Comparison of ENCODE assay signal across 19 cellular contexts in the genomic region with DNA sequence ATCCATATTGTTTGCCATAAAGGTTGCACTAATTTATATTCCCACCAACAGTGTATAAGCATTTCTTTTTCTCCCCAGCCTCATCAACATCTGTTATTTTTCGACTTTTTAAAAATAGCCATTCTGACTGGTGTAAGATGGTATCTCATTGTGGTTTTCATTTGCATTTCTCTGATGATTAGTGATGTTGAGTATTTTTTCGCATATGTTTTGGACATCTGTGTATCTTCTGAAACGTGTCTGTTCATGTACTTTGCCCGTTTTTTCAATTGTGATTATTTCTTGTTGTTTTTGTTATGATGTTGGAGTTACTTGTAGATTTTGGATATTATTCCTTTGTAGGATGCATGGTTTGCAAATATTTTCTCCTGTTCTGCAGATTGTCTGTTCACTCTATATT. TPM values are rescaled to one million over a fixed set of nuclear protein-coding genes. Genes with fewer than 3 reads are reported as not detected.
DNase-seq lines count a peak whose midpoint lies in the region; ATAC-seq and TF ChIP-seq lines count a peak whose summit lies in the region.
"Had no signal": no experiment of that assay in that cellular context is flagged by ENCODE, and none has a peak within 500 bp of the region (broad histone marks: within the 10 kb centered on the region; RNA-seq: fewer than 3 reads in every experiment).

No MANE protein-coding gene starts in this region.

- H3K9me3 Mint-ChIP-seq in CD8-positive, alpha-beta memory T cell = peaks cover 0 to 9% (median 7%) of the 10 kb centered on the region in 5 donors
- H3K9me3 Mint-ChIP-seq: GM23338 had no signal

- H3K27ac ChIP-seq in tibial nerve = no peak overlapping the region
- H3K27ac ChIP-seq in CD8-positive, alpha-beta memory T cell (ENCODE audit: low read depth, low read length) = no peak overlapping the region
- H3K27ac ChIP-seq: gastroesophageal sphincter had no signal

- WGBS in tibial nerve, 2 donors = 81 to 87% methylated on average over 4 of the region's 4 CpGs

- POLR2A ChIA-PET in GM10248 (lab: Yijun Ruan, JAX) = no interaction called here
- POLR2A ChIA-PET in CD8-positive, alpha-beta memory T cell (lab: Charles Lee) = no interaction called here

- H3K36me3 ChIP-seq in tibial nerve = no peaks in the 10 kb centered on the region
- H3K36me3 ChIP-seq in CD8-positive, alpha-beta memory T cell (ENCODE audit: insufficient read depth, low read length) = no peaks in the 10 kb centered on the region
- H3K36me3 ChIP-seq: gastroesophageal sphincter had no signal

- peak; percentile 71 for ATAC-seq in GM18870 (IDR thresholded peaks at IDR 0.05; ENCODE audit: unreplicated experiment)
- ATAC-seq in HG02588 (IDR thresholded peaks at IDR 0.05; ENCODE audit: unreplicated experiment) = peak; percentile 47
- ATAC-seq: gastroesophageal sphincter, GM23338 had no signal

- peaks cover 0 to 18% (median 0%) of the 10 kb centered on the region in 4 donors for H3K9me3 ChIP-seq in tibial nerve
- H3K9me3 ChIP-seq in CD8-positive, alpha-beta memory T cell (ENCODE audit: low read length) = no peaks in the 10 kb centered on the region
- H3K9me3 ChIP-seq: gastroesophageal sphincter had no signal

- H3K27ac Mint-ChIP-seq in CD8-positive, alpha-beta memory T cell = no peak overlapping the region
- H3K27ac Mint-ChIP-seq: activated naive CD4-positive, alpha-beta T cell treated with anti-CD3 and anti-CD28 coated beads, Interleukin-2, amount 50 U/mL, for 24 hours; GM23338 had no signal

- no peak for TF ChIP-seq CTCF in tibial nerve (IDR thresholded peaks at IDR 0.05)
- TF ChIP-seq CTCF in GM10248 (IDR thresholded peaks at IDR 0.05; ENCODE audit: control extremely low read depth, extremely low read depth, low read depth, missing control alignments) = no peak

- DNase-seq in DMS 273 (lab: John Stamatoyannopoulos, UW; ENCODE audit: unreplicated experiment) (peak; percentile 28), NAMALWA (ENCODE audit: low spot score) (peak; percentile 80), tibial nerve (ENCODE audit: low spot score in 2 of 2) (no peak), GM10248 (ENCODE audit: extremely low spot score) (no peak), SHP77 treated with DMSO at 0.1 percent for 48 hours (lab: John Stamatoyannopoulos, UW) (no peak)
- DNase-seq in CD8-positive, alpha-beta memory T cell = no peak
- DNase-seq: 8988T; effector CD4-positive, alpha-beta T cell; kidney; mammary epithelial cell; NCI-H774; occipital lobe; Right ventricle myocardium superior; stimulated activated CD8-positive, alpha-beta memory T cell treated with anti-CD3 and anti-CD28 coated beads, Interleukin-4, amount 100 ng/mL, for 48 hours had no signal

- no peaks in the 10 kb centered on the region for H3K4me1 Mint-ChIP-seq in CD8-positive, alpha-beta memory T cell
- H3K4me1 Mint-ChIP-seq: activated naive CD4-positive, alpha-beta T cell treated with anti-CD3 and anti-CD28 coated beads, Interleukin-2, amount 50 U/mL, for 24 hours had no signal

- CTCF ChIA-PET in GM10248 (lab: Yijun Ruan, JAX) = no interaction called here
- CTCF ChIA-PET in CD8-positive, alpha-beta memory T cell (lab: Charles Lee) = no interaction called here

- no peak overlapping the region for H3K4me3 ChIP-seq in tibial nerve
- H3K4me3 ChIP-seq in CD8-positive, alpha-beta memory T cell (ENCODE audit: low read length) = no peak overlapping the region
- H3K4me3 ChIP-seq: gastroesophageal sphincter, GM23338 had no signal

- peaks cover 3 to 6% of the 10 kb centered on the region in 2 donors for H3K27me3 Mint-ChIP-seq in CD8-positive, alpha-beta memory T cell

- TF ChIP-seq POLR2A in tibial nerve (IDR thresholded peaks at IDR 0.05) = no peak

- no peaks in the 10 kb centered on the region for H3K4me1 ChIP-seq in tibial nerve
- H3K4me1 ChIP-seq in CD8-positive, alpha-beta memory T cell (ENCODE audit: insufficient read depth, low read length) = no peaks in the 10 kb centered on the region
- H3K4me1 ChIP-seq: gastroesophageal sphincter had no signal

- no peaks in the 10 kb centered on the region for H3K27me3 ChIP-seq in tibial nerve
- no peaks in the 10 kb centered on the region for H3K27me3 ChIP-seq in CD8-positive, alpha-beta memory T cell (ENCODE audit: insufficient read depth, low read length, poor library complexity, severe bottlenecking)
- H3K27me3 ChIP-seq: gastroesophageal sphincter had no signal

- H3K36me3 Mint-ChIP-seq in CD8-positive, alpha-beta memory T cell = no peaks in the 10 kb centered on the region

- no peak overlapping the region for H3K4me3 Mint-ChIP-seq in CD8-positive, alpha-beta memory T cell
- H3K4me3 Mint-ChIP-seq: activated naive CD4-positive, alpha-beta T cell treated with anti-CD3 and anti-CD28 coated beads, Interleukin-2, amount 50 U/mL, for 24 hours; GM23338 had no signal

- TF ChIP-seq EP300 in tibial nerve (IDR thresholded peaks at IDR 0.05) = no peak

RNA-seq across cellular contexts. Expression of a gene that starts 46.5 kb away (rescaled TPM):
- total RNA-seq in tibial nerve = 1 to 10 TPM in 3 of 4 donors, not detected in 1; 1.7 to 7.5 (median 4.2) TPM
- total RNA-seq in CD8-positive, alpha-beta memory T cell = under 1 TPM; 0.31 to 0.82 TPM
- 0.13 TPM for polyA plus RNA-seq in CD8-positive, alpha-beta memory T cell
- total RNA-seq: GM23338 had no signal
- polyA plus RNA-seq: GM23338 had no signal

Comparison
In these comparisons a context has a peak if more than half of its experiments do, and no peak if none do; other contexts are left out.
1. DNase-seq: peak in DMS 273 (single experiment) and NAMALWA (single experiment); none in tibial nerve (0 of 2), GM10248 (single experiment), SHP77 treated with DMSO at 0.1 percent for 48 hours (single experiment) and CD8-positive, alpha-beta memory T cell (0 of 5).